30 cellular contexts compared by ENCODE assay signal in genomic region chr13:98332691-98333090, GRCh38.
"Had no signal": no experiment of that assay in that cellular context is flagged by ENCODE, and none has a peak within 500 bp of the region (broad histone marks: within the 10 kb centered on the region; RNA-seq: fewer than 3 reads in every experiment).

No MANE protein-coding gene starts in this region.

- DNase-seq: activated CD4-positive, alpha-beta memory T cell treated with anti-CD3 and anti-CD28 coated beads for 36 hours; activated CD4-positive, alpha-beta T cell treated with anti-CD3 and anti-CD28 coated beads for 48 hours; activated CD8-positive, alpha-beta memory T cell treated with anti-CD3 and anti-CD28 coated beads, Interleukin-2, amount 50 U/mL, for 4 hours; activated gamma-delta T cell; activated naive CD4-positive, alpha-beta T cell treated with anti-CD3 and anti-CD28 coated beads, Interleukin-2, amount 10 ng/mL, durations not matched to agents 7 days and 5 days; activated naive CD8-positive, alpha-beta T cell treated with anti-CD3 and anti-CD28 coated beads, Interleukin-2, amount 10 ng/mL, durations not matched to agents 7 days and 5 days; activated T-cell treated with anti-CD3 and anti-CD28 coated beads, Interleukin-2, amount 50 U/mL, for 24 hours; cerebellar nuclear complex; dorsolateral prefrontal cortex; effector memory CD4-positive, alpha-beta T cell; erythroblast; hippocampal formation; kidney glomerular epithelial cell; left lung; lower lobe of right lung; mesendoderm; mucosa of descending colon; right cardiac atrium; spleen; stimulated activated naive CD4-positive, alpha-beta T cell treated with Interleukin-2 at 50 U/mL for 16 hours; testis; transverse colon had no signal

- H3K36me3 Mint-ChIP-seq: activated CD4-positive, alpha-beta memory T cell treated with anti-CD3 and anti-CD28 coated beads for 36 hours; activated naive CD4-positive, alpha-beta T cell treated with anti-CD3 and anti-CD28 coated beads, Interleukin-2, amount 10 ng/mL, durations not matched to agents 7 days and 5 days; activated naive CD8-positive, alpha-beta T cell treated with anti-CD3 and anti-CD28 coated beads, Interleukin-2, amount 10 ng/mL, durations not matched to agents 7 days and 5 days had no signal

- H3K4me1 ChIP-seq: ascending aorta, left lung, lower lobe of right lung, parathyroid adenoma, testis had no signal

- H3K36me3 ChIP-seq: ascending aorta, cardiac muscle cell, gastroesophageal sphincter, left lung, lower lobe of right lung, spleen, transverse colon had no signal

- H3K4me3 ChIP-seq: ascending aorta, cardiac muscle cell, coronary artery, dorsolateral prefrontal cortex, gastroesophageal sphincter, left lung, lower lobe of right lung, mucosa of descending colon, spleen, testis, transverse colon had no signal

- H3K27ac ChIP-seq: ascending aorta, cardiac muscle cell, coronary artery, gastroesophageal sphincter, left lung, lower lobe of right lung, parathyroid adenoma, spleen, testis, transverse colon, VCaP had no signal

- H3K27ac Mint-ChIP-seq: activated CD4-positive, alpha-beta memory T cell treated with anti-CD3 and anti-CD28 coated beads for 36 hours; activated naive CD4-positive, alpha-beta T cell treated with anti-CD3 and anti-CD28 coated beads, Interleukin-2, amount 10 ng/mL, durations not matched to agents 7 days and 5 days; activated naive CD8-positive, alpha-beta T cell treated with anti-CD3 and anti-CD28 coated beads, Interleukin-2, amount 10 ng/mL, durations not matched to agents 7 days and 5 days; activated T-cell treated with anti-CD3 and anti-CD28 coated beads, Interleukin-2, amount 50 U/mL, for 24 hours had no signal

- H3K9me3 ChIP-seq: ascending aorta, gastroesophageal sphincter, left lung, lower lobe of right lung, mucosa of descending colon, testis, transverse colon had no signal

- H3K9ac ChIP-seq: parathyroid adenoma had no signal

- H3K9me3 Mint-ChIP-seq: activated naive CD4-positive, alpha-beta T cell treated with anti-CD3 and anti-CD28 coated beads, Interleukin-2, amount 10 ng/mL, durations not matched to agents 7 days and 5 days; activated naive CD8-positive, alpha-beta T cell treated with anti-CD3 and anti-CD28 coated beads, Interleukin-2, amount 10 ng/mL, durations not matched to agents 7 days and 5 days; activated T-cell treated with anti-CD3 and anti-CD28 coated beads, Interleukin-2, amount 50 U/mL, for 24 hours had no signal

- H3K27me3 ChIP-seq: ascending aorta, cardiac muscle cell, gastroesophageal sphincter, left lung, spleen, testis, transverse colon had no signal

- ATAC-seq: activated CD4-positive, CD25-positive, alpha-beta regulatory T cell treated with anti-CD3 and anti-CD28 coated beads, Interleukin-2, amount 50 U/mL, for 24 hours; gastroesophageal sphincter; left lung; lower lobe of right lung; mucosa of descending colon; right cardiac atrium had no signal

- H3K4me3 Mint-ChIP-seq: activated CD4-positive, alpha-beta memory T cell treated with anti-CD3 and anti-CD28 coated beads for 36 hours; activated naive CD4-positive, alpha-beta T cell treated with anti-CD3 and anti-CD28 coated beads, Interleukin-2, amount 10 ng/mL, durations not matched to agents 7 days and 5 days; activated naive CD8-positive, alpha-beta T cell treated with anti-CD3 and anti-CD28 coated beads, Interleukin-2, amount 10 ng/mL, durations not matched to agents 7 days and 5 days; activated T-cell treated with anti-CD3 and anti-CD28 coated beads, Interleukin-2, amount 50 U/mL, for 24 hours; nephron had no signal

- H3K4me1 Mint-ChIP-seq: activated naive CD4-positive, alpha-beta T cell treated with anti-CD3 and anti-CD28 coated beads, Interleukin-2, amount 10 ng/mL, durations not matched to agents 7 days and 5 days; activated naive CD8-positive, alpha-beta T cell treated with anti-CD3 and anti-CD28 coated beads, Interleukin-2, amount 10 ng/mL, durations not matched to agents 7 days and 5 days had no signal
